ENCODE assay signal across 20 cellular contexts in the genomic region with DNA sequence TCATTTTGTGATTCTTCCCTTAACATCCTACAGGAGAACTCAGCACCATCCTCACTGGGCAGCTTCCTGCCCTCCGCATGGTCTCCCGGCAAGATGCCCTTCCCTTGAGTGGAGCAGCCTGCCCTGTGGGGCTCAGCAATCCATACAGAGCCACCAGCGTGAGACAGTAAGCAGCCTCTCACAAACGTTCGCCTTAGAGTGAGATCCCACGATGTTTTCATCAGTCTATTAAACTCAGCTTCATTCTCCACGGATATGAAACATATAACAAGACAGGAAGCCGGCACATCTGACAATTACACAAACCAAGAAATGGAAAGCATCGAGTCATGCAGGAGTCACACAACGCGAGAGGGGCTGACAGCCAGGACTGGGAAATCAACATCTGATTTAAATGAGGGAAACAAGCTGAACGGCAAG.
DNase-seq lines count a peak whose midpoint lies in the region; ATAC-seq, FAIRE-seq and TF ChIP-seq lines count a peak whose summit lies in the region.
"Had no signal": no experiment of that assay in that cellular context is flagged by ENCODE, and none has a peak within 500 bp of the region (broad histone marks: within the 10 kb centered on the region; RNA-seq: fewer than 3 reads in every experiment).

No MANE protein-coding gene starts in this region.

- no peaks in the 10 kb centered on the region for H3K36me3 ChIP-seq in PC-3 (ENCODE audit: low read depth, low read length)
- no peaks in the 10 kb centered on the region for H3K36me3 ChIP-seq in H1 (ENCODE audit: control insufficient read depth in 2 of 4, insufficient read depth in 4 of 4, low read length in 3 of 4)
- H3K36me3 ChIP-seq in mesenchymal stem cell (ENCODE audit: control insufficient read depth in 1 of 2, insufficient read depth in 2 of 2, low read depth in 1 of 2, low read length in 2 of 2) = no peaks in the 10 kb centered on the region
- H3K36me3 ChIP-seq: gastrocnemius medialis, sigmoid colon, vagina had no signal

- no peak overlapping the region for H2AK5ac ChIP-seq in H1 (ENCODE audit: low read depth, low read length)
- no peak overlapping the region for H2AK5ac ChIP-seq in mesenchymal stem cell (ENCODE audit: low read length, severe bottlenecking)

- H3K4me2 ChIP-seq in PC-3 (ENCODE audit: low read length) = no peak overlapping the region
- H3K4me2 ChIP-seq in H1 (ENCODE audit: insufficient read depth in 1 of 2, low read depth in 2 of 2, low read length in 2 of 2) = no peak overlapping the region
- H3K4me2 ChIP-seq in mesenchymal stem cell (ENCODE audit: low read length, poor library complexity, severe bottlenecking) = no peak overlapping the region
- H3K4me2 ChIP-seq: A549 had no signal

- H4K8ac ChIP-seq in H1 (ENCODE audit: extremely low read depth, insufficient read depth, low read length) (no peak overlapping the region), mesenchymal stem cell (ENCODE audit: low read length) (no peak overlapping the region)

- H3K23me2 ChIP-seq in H1 (ENCODE audit: low read depth, low read length) = no peaks in the 10 kb centered on the region

- WGBS in H1 (ENCODE audit: extremely low coverage in 1 of 2, insufficient coverage in 1 of 2, insufficient read length in 1 of 2, insufficient replicate concordance in 2 of 2, low coverage in 1 of 2, low lambda C conversion rate in 2 of 2, missing lambda C conversion rate in 1 of 2), 2 experiments = 74% methylated on average over 12 of the region's 12 CpGs; no CpG with 5 or more reads in 1 of the 2 experiments
- WGBS in mesenchymal stem cell = 48% methylated on average over 12 of the region's 12 CpGs

- H3K27ac ChIP-seq in PC-3 (ENCODE audit: low read length) (peak overlapping the region; percentile 37; the same call in 1 of the 2 replicates), H1 (ENCODE audit: low read depth, low read length) (no peak overlapping the region), mesenchymal stem cell (ENCODE audit: low read length, poor library complexity, severe bottlenecking) (no peak overlapping the region)
- H3K27ac ChIP-seq: A549, gastrocnemius medialis, sigmoid colon, vagina had no signal

- no peaks in the 10 kb centered on the region for H3K27me3 ChIP-seq in PC-3 (ENCODE audit: low read length)
- H3K27me3 ChIP-seq in H1 (replicated peaks in 1 of 4; ENCODE audit: control insufficient read depth in 3 of 4, extremely low read depth in 1 of 4, insufficient read depth in 3 of 4, low read length in 3 of 4) = no peaks in the 10 kb centered on the region; a peak in 1 of 7 replicates
- no peaks in the 10 kb centered on the region for H3K27me3 ChIP-seq in mesenchymal stem cell (ENCODE audit: control insufficient read depth in 1 of 2, insufficient read depth in 1 of 2, low read length in 2 of 2)
- H3K27me3 ChIP-seq: gastrocnemius medialis, sigmoid colon, vagina had no signal

- DNase-seq in AG09309 (ENCODE audit: low read depth) = peak; percentile 10
- peak; percentile 8 for DNase-seq in PC-3
- DNase-seq in H1 (ENCODE audit: low read depth in 1 of 2, low spot score in 2 of 2) = no peak
- no peak for DNase-seq in mesenchymal stem cell
- DNase-seq: activated naive CD4-positive, alpha-beta T cell treated with anti-CD3 and anti-CD28 coated beads, Interleukin-2, amount 10 ng/mL, durations not matched to agents 7 days and 5 days; activated T-cell treated with anti-CD3 and anti-CD28 coated beads for 4 hours; effector CD8-positive, alpha-beta T cell; gastrocnemius medialis; mucosa of descending colon; NCI-H1092; NCI-H774; sigmoid colon had no signal

- H3K9ac ChIP-seq in PC-3 (ENCODE audit: low read length) (no peak overlapping the region), H1 (replicated peaks in 1 of 4; ENCODE audit: extremely low read depth in 1 of 4, low read depth in 3 of 4, low read length in 3 of 4) (no peak overlapping the region), mesenchymal stem cell (ENCODE audit: low read length) (peak overlapping the region; percentile 85)

- intact Hi-C loops in PC-3 (cut with micrococcal nuclease) = no loop called here

- H3K14ac ChIP-seq in H1 (ENCODE audit: insufficient read length) = no peak overlapping the region
- H3K14ac ChIP-seq in mesenchymal stem cell (ENCODE audit: low read length in 2 of 2) = no peak overlapping the region

- H2BK12ac ChIP-seq in H1 (ENCODE audit: low read depth, low read length) (no peak overlapping the region), mesenchymal stem cell (ENCODE audit: low read length in 2 of 2) (no peak overlapping the region)

- H3K9me2 ChIP-seq in PC-3 (replicated peaks; ENCODE audit: low read length) = no peaks in the 10 kb centered on the region

- no peak overlapping the region for H3K56ac ChIP-seq in H1 (replicated peaks; ENCODE audit: insufficient read length, low read depth, low read length)

- H2AFZ ChIP-seq in PC-3 (ENCODE audit: low read length) (no peak overlapping the region), H1 (ENCODE audit: low read length) (0 out of 2 replicates have a peak overlapping the region, but pooled peaks have one; percentile 67), mesenchymal stem cell (ENCODE audit: low read depth, low read length) (no peak overlapping the region)

- no peak overlapping the region for H2BK15ac ChIP-seq in H1 (ENCODE audit: low read length)
- no peak overlapping the region for H2BK15ac ChIP-seq in mesenchymal stem cell (ENCODE audit: low read depth, poor library complexity, severe bottlenecking)

- H4K91ac ChIP-seq in H1 (replicated peaks; ENCODE audit: insufficient read length, low read length) = no peak overlapping the region
- H4K91ac ChIP-seq in mesenchymal stem cell (ENCODE audit: low read length) = no peak overlapping the region

- no peak for FAIRE-seq in H1 (lab: Jason Lieb, UNC)
- FAIRE-seq: A549 had no signal

- no peak for ATAC-seq in PC-3
- ATAC-seq in GM21390 (IDR thresholded peaks at IDR 0.05; ENCODE audit: unreplicated experiment) = no peak
- no peak for ATAC-seq in GM21381 (IDR thresholded peaks at IDR 0.05; ENCODE audit: unreplicated experiment)
- ATAC-seq in HG03135 (IDR thresholded peaks at IDR 0.05; ENCODE audit: unreplicated experiment) = no peak
- no peak for ATAC-seq in HG03025 (IDR thresholded peaks at IDR 0.05; ENCODE audit: low FRiP score, unreplicated experiment)
- ATAC-seq: A549, gastrocnemius medialis, left lobe of liver, mucosa of descending colon, SK-N-SH treated with all-trans-retinoic acid at 6 μM for 48 hours had no signal

- POLR2A ChIA-PET in PC-3 (lab: Charles Lee; ENCODE audit: unreplicated experiment) = no interaction called here
- POLR2A ChIA-PET in H1 (lab: Charles Lee; ENCODE audit: partially characterized antibody) = no interaction called here

- H2BK120ac ChIP-seq in H1 (replicated peaks; ENCODE audit: low read depth, low read length) (no peak overlapping the region), mesenchymal stem cell (ENCODE audit: low read depth, low read length) (no peak overlapping the region)

- H3K4ac ChIP-seq in H1 (replicated peaks; ENCODE audit: insufficient read length, low read depth, low read length) (no peak overlapping the region), mesenchymal stem cell (ENCODE audit: low read depth in 1 of 2, low read length in 2 of 2) (no peak overlapping the region)

- H3K4me3 ChIP-seq in AG09309 (ENCODE audit: control insufficient read depth, low read depth, low read length) (no peak overlapping the region; the same call in 1 of the 2 replicates), PC-3 (ENCODE audit: low read length) (no peak overlapping the region), H1 (ENCODE audit: extremely low read depth in 1 of 4, insufficient read depth in 2 of 4, low read depth in 3 of 4, low read length in 4 of 4) (no peak overlapping the region), mesenchymal stem cell (ENCODE audit: insufficient read depth in 1 of 2, low read depth in 1 of 2, low read length in 2 of 2) (peak overlapping the region in 1 of 2 experiments; percentile 61)
- H3K4me3 ChIP-seq: A549, gastrocnemius medialis, mucosa of descending colon, sigmoid colon had no signal

- H3F3A ChIP-seq in PC-3 (ENCODE audit: low read length, unreplicated experiment) = no peaks in the 10 kb centered on the region

- H3K79me1 ChIP-seq in H1 (ENCODE audit: low read depth, low read length) (no peaks in the 10 kb centered on the region), mesenchymal stem cell (replicated peaks; ENCODE audit: low read length, poor library complexity, severe bottlenecking) (no peaks in the 10 kb centered on the region)

- H4K20me1 ChIP-seq in PC-3 (ENCODE audit: low read length) = no peaks in the 10 kb centered on the region
- no peaks in the 10 kb centered on the region for H4K20me1 ChIP-seq in H1 (replicated peaks in 1 of 2; ENCODE audit: control insufficient read depth in 1 of 2, insufficient read depth in 2 of 2, low read length in 2 of 2)

- H3K23ac ChIP-seq in H1 (ENCODE audit: insufficient read length) (no peak overlapping the region), mesenchymal stem cell (ENCODE audit: low read length in 2 of 2) (no peak overlapping the region)

- H2BK20ac ChIP-seq in H1 (ENCODE audit: low read length) = no peak overlapping the region

- TF ChIP-seq CTCF in AG09309 (IDR thresholded peaks at IDR 0.05; ENCODE audit: control insufficient read depth, insufficient read depth, low read depth, low read length, missing control alignments) = no peak
- TF ChIP-seq CTCF in PC-3 (conservative IDR thresholded peaks at IDR 0.05; ENCODE audit: low read depth, low read length) = no peak
- TF ChIP-seq CTCF in H1 (IDR thresholded peaks at IDR 0.05; ENCODE audit: control extremely low read depth in 1 of 3, insufficient read depth in 1 of 3, low read depth in 1 of 3, low read length in 3 of 3) = no peak

- TF ChIP-seq POLR2A in H1 (IDR thresholded peaks at IDR 0.05; ENCODE audit: control extremely low read depth in 1 of 2, low read depth in 2 of 2, low read length in 2 of 2) = no peak

- H4K5ac ChIP-seq in H1 (ENCODE audit: insufficient read length, low read depth, low read length) = no peak overlapping the region

- H3K4me1 ChIP-seq in PC-3 (ENCODE audit: insufficient read depth, low read length) (no peaks in the 10 kb centered on the region), H1 (replicated peaks in 1 of 4; ENCODE audit: control insufficient read depth in 3 of 4, insufficient read depth in 4 of 4, low read length in 3 of 4) (no peaks in the 10 kb centered on the region; a peak in 1 of 7 replicates), mesenchymal stem cell (ENCODE audit: control insufficient read depth, insufficient read depth, low read depth, low read length) (peaks cover 16% of the 10 kb centered on the region)
- H3K4me1 ChIP-seq: A549, gastrocnemius medialis, sigmoid colon had no signal

- CTCF ChIA-PET in PC-3 (lab: Charles Lee) = no interaction called here
- CTCF ChIA-PET in H1 (lab: Charles Lee; ENCODE audit: partially characterized antibody) = interaction anchor here (0.6 to 1.5 kb wide), 5 partner anchors 8 to 1210 kb away, joined by 3 to 7 read pairs (median 3); no protein-coding TSS in a partner anchor

- TF ChIP-seq RAD21 in H1 (IDR thresholded peaks at IDR 0.05 in 1 of 2, conservative IDR thresholded peaks at IDR 0.05 in 1 of 2; ENCODE audit: low read depth in 2 of 2, low read length in 2 of 2) = no peak

- no peaks in the 10 kb centered on the region for H3K79me2 ChIP-seq in PC-3 (ENCODE audit: low read length)
- no peaks in the 10 kb centered on the region for H3K79me2 ChIP-seq in H1 (ENCODE audit: control insufficient read depth in 1 of 2, insufficient read depth in 2 of 2, low read length in 2 of 2)

- H3K9me3 ChIP-seq in PC-3 (ENCODE audit: low read length) (no peaks in the 10 kb centered on the region), H1 (ENCODE audit: insufficient read depth in 2 of 2, low read depth in 1 of 2, low read length in 1 of 2) (no peaks in the 10 kb centered on the region), mesenchymal stem cell (ENCODE audit: control insufficient read depth, low read length) (no peaks in the 10 kb centered on the region)
- H3K9me3 ChIP-seq: A549, gastrocnemius medialis, sigmoid colon, vagina had no signal

- no peak overlapping the region for H2BK5ac ChIP-seq in H1 (ENCODE audit: low read depth, low read length)
- no peak overlapping the region for H2BK5ac ChIP-seq in mesenchymal stem cell (ENCODE audit: low read depth, low read length, poor library complexity, severe bottlenecking)

- no TSS peak for BruUV-seq in PC-3 (replicated peaks; lab: Mats Ljungman, UMichigan)

- TF ChIP-seq EP300 in H1 (IDR thresholded peaks at IDR 0.05; ENCODE audit: borderline replicate concordance in 1 of 2, low read depth in 2 of 2, low read length in 2 of 2) = no peak

- H3K18ac ChIP-seq in H1 (ENCODE audit: extremely low read depth, low read length) (no peak overlapping the region), mesenchymal stem cell (ENCODE audit: low read depth in 1 of 2, low read length in 2 of 2) (no peak overlapping the region)

Comparison
In these comparisons a context has a peak if more than half of its experiments do, and no peak if none do; other contexts are left out.
1. DNase-seq: peak in AG09309 (single experiment) and PC-3 (single experiment); none in H1 (0 of 2) and mesenchymal stem cell (single experiment).